6 cellular contexts compared by ENCODE assay signal in the genomic region with DNA sequence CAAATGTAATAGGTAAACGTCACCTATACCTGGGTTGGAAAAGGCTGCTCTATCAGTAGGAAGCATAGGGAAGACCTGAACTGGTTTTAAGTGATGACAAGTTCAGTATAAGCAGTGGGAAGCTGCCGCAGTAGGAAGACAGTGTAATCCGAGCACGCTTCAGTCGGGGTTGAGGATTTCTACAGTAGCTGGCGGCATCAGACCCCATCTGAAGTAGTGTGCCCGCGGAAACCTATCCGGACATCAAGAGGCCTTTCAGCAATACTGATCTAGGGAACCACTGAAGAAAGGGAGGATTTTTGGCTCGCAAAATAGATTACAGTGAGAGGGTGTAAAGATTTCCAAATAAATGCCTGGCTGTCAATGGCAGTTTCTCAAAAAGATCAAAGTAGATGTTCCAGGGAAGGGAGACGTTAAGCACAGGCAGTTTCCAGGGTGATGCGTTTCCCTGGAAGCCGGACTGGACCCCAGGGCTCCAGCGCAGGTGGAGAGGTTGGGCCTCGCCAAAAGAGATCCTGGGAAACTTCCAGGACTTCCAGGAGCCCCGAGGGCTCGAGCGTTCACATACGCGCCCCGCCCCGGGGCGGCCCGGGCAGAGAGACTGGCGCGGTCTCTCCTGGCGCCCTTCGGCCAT. TPM values are rescaled to one million over a fixed set of nuclear protein-coding genes. Genes with fewer than 3 reads are reported as not detected.
DNase-seq lines count a peak whose midpoint lies in the region; ATAC-seq and TF ChIP-seq lines count a peak whose summit lies in the region.

No MANE protein-coding gene starts in this region.

- peak overlapping the region; percentile 48 for H2AFZ ChIP-seq in fibroblast of lung (ENCODE audit: low read length)

- no peaks in the 10 kb centered on the region for H3K27me3 ChIP-seq in fibroblast of lung (ENCODE audit: control insufficient read depth, insufficient read depth, low read length)
- peaks cover 0 to 21% of the 10 kb centered on the region in 2 donors for H3K27me3 ChIP-seq in stomach smooth muscle (ENCODE audit: control insufficient read depth in 1 of 2, insufficient read depth in 2 of 2, low read length in 2 of 2)

- H3K9ac ChIP-seq in fibroblast of lung (ENCODE audit: insufficient read depth, low read length): no peak overlapping the region
- H3K9ac ChIP-seq in stomach smooth muscle (ENCODE audit: low read length in 2 of 2): peak overlapping the region; percentile 63 to 64

- peak overlapping the region; percentile 69 for H3K4me2 ChIP-seq in fibroblast of lung (ENCODE audit: extremely low read depth, insufficient read depth, low read length)

- H3K9me3 ChIP-seq in fibroblast of lung (ENCODE audit: control insufficient read depth, insufficient read depth, low read depth, low read length): no peaks in the 10 kb centered on the region
- no peaks in the 10 kb centered on the region for H3K9me3 ChIP-seq in stomach smooth muscle (ENCODE audit: control insufficient read depth in 2 of 2, low read length in 2 of 2)

- H3K4me1 Mint-ChIP-seq in activated T-cell treated with anti-CD3 and anti-CD28 coated beads, Interleukin-2, amount 50 U/mL, for 4 hours (ENCODE audit: low read depth): peaks cover 5% of the 10 kb centered on the region

- H3K27ac ChIP-seq in fibroblast of lung (ENCODE audit: insufficient read depth, low read length) (no peak overlapping the region), stomach smooth muscle (ENCODE audit: low read length) (peak overlapping the region; percentile 49)

- H3K4me1 ChIP-seq in fibroblast of lung (ENCODE audit: control insufficient read depth, extremely low read depth, insufficient read depth, low read length) (peaks cover 3% of the 10 kb centered on the region), stomach smooth muscle (ENCODE audit: control insufficient read depth, insufficient read depth, low read length) (peaks cover 24% of the 10 kb centered on the region)

- H3K79me2 ChIP-seq in fibroblast of lung (ENCODE audit: control insufficient read depth, insufficient read depth, low read length): no peaks in the 10 kb centered on the region

- H3K36me3 Mint-ChIP-seq in activated T-cell treated with anti-CD3 and anti-CD28 coated beads, Interleukin-2, amount 50 U/mL, for 4 hours (ENCODE audit: insufficient read depth): no peaks in the 10 kb centered on the region

- DNase-seq in activated T-cell treated with anti-CD3 and anti-CD28 coated beads, Interleukin-2, amount 50 U/mL, for 4 hours: no peak
- DNase-seq in activated T-cell treated with anti-CD3 and anti-CD28 coated beads, Interleukin-2, amount 50 U/mL, for 1 hour: no peak
- DNase-seq in fibroblast of lung (ENCODE audit: low read depth in 2 of 2): no peak
- no peak for DNase-seq in GOT3 (lab: John Stamatoyannopoulos, UW)

- peaks cover 45% of the 10 kb centered on the region for H3K27me3 Mint-ChIP-seq in activated T-cell treated with anti-CD3 and anti-CD28 coated beads, Interleukin-2, amount 50 U/mL, for 4 hours (ENCODE audit: low read depth)

- no peaks in the 10 kb centered on the region for H4K20me1 ChIP-seq in fibroblast of lung (ENCODE audit: control insufficient read depth, extremely low read depth, insufficient read depth, low read length)

- TF ChIP-seq CTCF in fibroblast of lung (conservative IDR thresholded peaks at IDR 0.05 in 1 of 2, IDR thresholded peaks at IDR 0.05 in 1 of 2; ENCODE audit: low read depth in 1 of 2, low read length in 2 of 2): no peak

- H3K4me3 ChIP-seq in fibroblast of lung (replicated peaks in 1 of 4; ENCODE audit: control extremely low read depth in 1 of 4, insufficient read depth in 1 of 4, low read depth in 3 of 4, low read length in 4 of 4) (peak overlapping the region in 3 of 4 experiments; percentile 35 to 64 (median 51)), stomach smooth muscle (ENCODE audit: low read length in 2 of 2) (peak overlapping the region; percentile 66 to 73)

- ATAC-seq in activated T-cell treated with anti-CD3 and anti-CD28 coated beads, Interleukin-2, amount 50 U/mL, for 4 hours: no peak
- ATAC-seq in HG03469 (IDR thresholded peaks at IDR 0.05; ENCODE audit: unreplicated experiment): no peak

- H3K9me3 Mint-ChIP-seq in activated T-cell treated with anti-CD3 and anti-CD28 coated beads, Interleukin-2, amount 50 U/mL, for 4 hours: no peaks in the 10 kb centered on the region

- H3K4me3 Mint-ChIP-seq in activated T-cell treated with anti-CD3 and anti-CD28 coated beads, Interleukin-2, amount 50 U/mL, for 4 hours: peak overlapping the region; percentile 60

- no peaks in the 10 kb centered on the region for H3K36me3 ChIP-seq in fibroblast of lung (ENCODE audit: control insufficient read depth, insufficient read depth, low read length)
- H3K36me3 ChIP-seq in stomach smooth muscle (ENCODE audit: control insufficient read depth in 2 of 2, insufficient read depth in 2 of 2, low read length in 2 of 2): no peaks in the 10 kb centered on the region

RNA-seq across cellular contexts. Expression of a gene that starts 5.3 kb away (rescaled TPM):
- 1 to 10 TPM in 1 of 3 donors, under 1 TPM in 2; 0.49 to 1.0 (median 0.99) TPM for total RNA-seq in activated T-cell treated with anti-CD3 and anti-CD28 coated beads, Interleukin-2, amount 50 U/mL, for 4 hours
- total RNA-seq in fibroblast of lung: 12.6 and 26.4 TPM in 2 replicates
- polyA plus RNA-seq in fibroblast of lung: 13.7 and 20.6 TPM in 2 replicates
- polyA plus RNA-seq in fibroblast of lung (2012): 10.9 and 15.8 TPM in 2 replicates
- 8.7 and 23.4 TPM in 2 replicates for polyA minus RNA-seq in fibroblast of lung (ENCODE audit: low replicate concordance)

RNA-seq across cellular contexts. Expression of a gene that starts 6.1 kb away (rescaled TPM):
- 10 to 100 TPM; 24.1 to 27.9 (median 25.9) TPM for total RNA-seq in activated T-cell treated with anti-CD3 and anti-CD28 coated beads, Interleukin-2, amount 50 U/mL, for 4 hours
- total RNA-seq in fibroblast of lung: 25.7 and 31.7 TPM in 2 replicates
- polyA plus RNA-seq in fibroblast of lung: 11.4 and 12.6 TPM in 2 replicates
- 18.1 and 20.8 TPM in 2 replicates for polyA plus RNA-seq in fibroblast of lung (2012)
- polyA minus RNA-seq in fibroblast of lung (ENCODE audit: low replicate concordance): 22.8 and 42.3 TPM in 2 replicates

RNA-seq across cellular contexts. Expression of a gene that starts 18.7 kb away (rescaled TPM):
- total RNA-seq in activated T-cell treated with anti-CD3 and anti-CD28 coated beads, Interleukin-2, amount 50 U/mL, for 4 hours: 10 to 100 TPM; 46.2 to 54.6 (median 50.5) TPM
- 45.7 and 47.8 TPM in 2 replicates for total RNA-seq in fibroblast of lung
- 18.8 and 25.4 TPM in 2 replicates for polyA plus RNA-seq in fibroblast of lung
- 17.8 and 28.0 TPM in 2 replicates for polyA plus RNA-seq in fibroblast of lung (2012)
- polyA minus RNA-seq in fibroblast of lung (ENCODE audit: low replicate concordance): 16.7 and 50.8 TPM in 2 replicates

RNA-seq across cellular contexts. Expression of a gene that starts 18.9 kb away (rescaled TPM):
- 100 to 1,000 TPM; 200 to 204 (median 203) TPM for total RNA-seq in activated T-cell treated with anti-CD3 and anti-CD28 coated beads, Interleukin-2, amount 50 U/mL, for 4 hours
- 70.4 and 73.7 TPM in 2 replicates for total RNA-seq in fibroblast of lung
- polyA plus RNA-seq in fibroblast of lung: 54.0 and 81.3 TPM in 2 replicates
- polyA plus RNA-seq in fibroblast of lung (2012): 43.1 and 64.8 TPM in 2 replicates
- 41.9 and 97.8 TPM in 2 replicates for polyA minus RNA-seq in fibroblast of lung (ENCODE audit: low replicate concordance)

RNA-seq across cellular contexts. Expression of a gene that starts 22.4 kb away (rescaled TPM):
- under 1 TPM; 0.28 to 0.34 (median 0.30) TPM for total RNA-seq in activated T-cell treated with anti-CD3 and anti-CD28 coated beads, Interleukin-2, amount 50 U/mL, for 4 hours
- not detected in 2 replicates for total RNA-seq in fibroblast of lung
- polyA plus RNA-seq in fibroblast of lung: not detected in 2 replicates
- polyA plus RNA-seq in fibroblast of lung (2012): not detected in 2 replicates
- not detected in 2 replicates for polyA minus RNA-seq in fibroblast of lung (ENCODE audit: low replicate concordance)
